In the genomic region with DNA sequence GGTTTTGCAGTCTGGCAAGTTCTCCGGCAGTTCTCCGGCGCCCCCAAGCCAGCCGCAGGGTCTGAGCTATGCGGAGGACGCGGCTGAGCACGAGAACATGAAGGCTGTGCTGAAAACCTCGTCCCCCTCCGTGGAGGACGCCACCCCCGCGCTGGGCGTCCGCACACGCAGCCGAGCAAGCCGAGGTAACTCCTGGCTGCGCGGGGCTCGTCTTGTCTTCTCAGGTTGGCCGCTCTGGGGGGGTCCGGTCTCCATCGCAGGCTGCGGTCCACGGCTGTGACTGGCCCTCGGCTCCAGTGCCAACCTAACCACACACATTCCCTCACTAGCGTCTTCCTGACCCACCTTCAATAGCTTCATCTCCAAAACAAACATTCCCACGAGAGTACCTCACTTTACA, we compare ENCODE assay signal across 7 cellular contexts.
"Had no signal": no experiment of that assay in that cellular context is flagged by ENCODE, and none has a peak within 500 bp of the region (broad histone marks: within the 10 kb centered on the region; RNA-seq: fewer than 3 reads in every experiment).

No MANE protein-coding gene starts in this region.

- H3K27ac Mint-ChIP-seq: GM23338 had no signal

- H3K4me1 ChIP-seq: HAP-1 had no signal

- ATAC-seq: HCT116 had no signal

- H2AFZ ChIP-seq: GM23338 had no signal

- DNase-seq: HFFc6, IMR-90 had no signal

- H3K9me3 ChIP-seq: HAP-1 had no signal

- H3K4me1 Mint-ChIP-seq: GM23338 had no signal

- H3K4me2 ChIP-seq: GM23338 had no signal

- H3K27ac ChIP-seq: HL-60 had no signal

- H3K4me3 ChIP-seq: GM23338, HAP-1, K562 had no signal

- H3K9me3 Mint-ChIP-seq: HFFc6 had no signal

- H3K36me3 ChIP-seq: HAP-1 had no signal

- H3K4me3 Mint-ChIP-seq: GM23338, HFFc6 had no signal
